ENCODE assay signal across 24 cellular contexts in genomic region chrX:72078411-72078810, GRCh38.
"Had no signal": no experiment of that assay in that cellular context is flagged by ENCODE, and none has a peak within 500 bp of the region (broad histone marks: within the 10 kb centered on the region; RNA-seq: fewer than 3 reads in every experiment).

No MANE protein-coding gene starts in this region.

- H3K79me2 ChIP-seq: hepatocyte had no signal

- H3K9me3 ChIP-seq: esophagus squamous epithelium, transverse colon, vagina had no signal

- H3K4me1 ChIP-seq: esophagus squamous epithelium, transverse colon, vagina had no signal

- H3K27me3 ChIP-seq: esophagus squamous epithelium, hepatocyte, transverse colon, vagina had no signal

- H3K27ac ChIP-seq: hepatocyte, transverse colon, vagina had no signal

- H3K36me3 Mint-ChIP-seq: activated naive CD4-positive, alpha-beta T cell treated with anti-CD3 and anti-CD28 coated beads, Interleukin-2, amount 10 ng/mL, durations not matched to agents 7 days and 5 days had no signal

- H3K9me3 Mint-ChIP-seq: activated CD4-positive, alpha-beta T cell treated with anti-CD3 and anti-CD28 coated beads, Interleukin-2, amount 10 ng/mL, durations not matched to agents 7 days and 5 days; activated naive CD4-positive, alpha-beta T cell treated with anti-CD3 and anti-CD28 coated beads, Interleukin-2, amount 10 ng/mL, durations not matched to agents 7 days and 5 days; activated naive CD8-positive, alpha-beta T cell treated with anti-CD3 and anti-CD28 coated beads, Interleukin-2, amount 50 U/mL, for 24 hours; activated T-cell treated with anti-CD3 and anti-CD28 coated beads, Interleukin-2, amount 50 U/mL, for 4 hours had no signal

- H2AFZ ChIP-seq: hepatocyte had no signal

- H3K4me3 Mint-ChIP-seq: activated CD4-positive, alpha-beta T cell treated with anti-CD3 and anti-CD28 coated beads, Interleukin-2, amount 10 ng/mL, durations not matched to agents 7 days and 5 days; activated naive CD4-positive, alpha-beta T cell treated with anti-CD3 and anti-CD28 coated beads, Interleukin-2, amount 10 ng/mL, durations not matched to agents 7 days and 5 days; activated naive CD8-positive, alpha-beta T cell treated with anti-CD3 and anti-CD28 coated beads, Interleukin-2, amount 50 U/mL, for 24 hours; activated T-cell treated with anti-CD3 and anti-CD28 coated beads, Interleukin-2, amount 50 U/mL, for 4 hours; nephron had no signal

- H3K4me2 ChIP-seq: hepatocyte had no signal

- FAIRE-seq: islet of Langerhans had no signal

- DNase-seq: activated CD4-positive, alpha-beta T cell treated with anti-CD3 and anti-CD28 coated beads, Interleukin-2, amount 10 ng/mL, durations not matched to agents 7 days and 5 days; activated CD8-positive, alpha-beta memory T cell treated with anti-CD3 and anti-CD28 coated beads, Interleukin-2, amount 50 U/mL, for 4 hours; activated effector memory CD4-positive, alpha-beta T cell treated with Interleukin-2 at 50 U/mL for 16 hours; activated naive CD4-positive, alpha-beta T cell treated with anti-CD3 and anti-CD28 coated beads, Interleukin-2, amount 10 ng/mL, durations not matched to agents 7 days and 5 days; activated naive CD8-positive, alpha-beta T cell treated with anti-CD3 and anti-CD28 coated beads, Interleukin-2, amount 50 U/mL, for 24 hours; activated T-cell treated with anti-CD3 and anti-CD28 coated beads, Interleukin-2, amount 50 U/mL, for 4 hours; anterior cingulate cortex; cerebellar nuclear complex; cortex of kidney; effector CD8-positive, alpha-beta T cell; esophagus squamous epithelium; left colon; midbrain; nucleus accumbens; stimulated activated CD4-positive, alpha-beta T cell treated with anti-CD3 and anti-CD28 coated beads, Interleukin-2, amount 100 ng/mL, for 24 hours; stimulated activated naive CD4-positive, alpha-beta T cell treated with Interleukin-2 at 50 U/mL for 16 hours; T-helper 9 cell; transverse colon had no signal

- H3K36me3 ChIP-seq: esophagus squamous epithelium, transverse colon, vagina had no signal

- H3K27ac Mint-ChIP-seq: activated CD4-positive, alpha-beta T cell treated with anti-CD3 and anti-CD28 coated beads, Interleukin-2, amount 10 ng/mL, durations not matched to agents 7 days and 5 days; activated naive CD4-positive, alpha-beta T cell treated with anti-CD3 and anti-CD28 coated beads, Interleukin-2, amount 10 ng/mL, durations not matched to agents 7 days and 5 days; activated naive CD8-positive, alpha-beta T cell treated with anti-CD3 and anti-CD28 coated beads, Interleukin-2, amount 50 U/mL, for 24 hours had no signal

- H3K4me3 ChIP-seq: esophagus squamous epithelium, hepatocyte, lung, transverse colon, vagina had no signal

- ATAC-seq: activated CD4-positive, CD25-positive, alpha-beta regulatory T cell treated with anti-CD3 and anti-CD28 coated beads, Interleukin-2, amount 50 U/mL, for 24 hours; activated naive CD8-positive, alpha-beta T cell treated with anti-CD3 and anti-CD28 coated beads, Interleukin-2, amount 50 U/mL, for 24 hours; activated T-cell treated with anti-CD3 and anti-CD28 coated beads, Interleukin-2, amount 50 U/mL, for 4 hours; left colon had no signal
